ENCODE assay signal across 1 cellular context in the genomic region with DNA sequence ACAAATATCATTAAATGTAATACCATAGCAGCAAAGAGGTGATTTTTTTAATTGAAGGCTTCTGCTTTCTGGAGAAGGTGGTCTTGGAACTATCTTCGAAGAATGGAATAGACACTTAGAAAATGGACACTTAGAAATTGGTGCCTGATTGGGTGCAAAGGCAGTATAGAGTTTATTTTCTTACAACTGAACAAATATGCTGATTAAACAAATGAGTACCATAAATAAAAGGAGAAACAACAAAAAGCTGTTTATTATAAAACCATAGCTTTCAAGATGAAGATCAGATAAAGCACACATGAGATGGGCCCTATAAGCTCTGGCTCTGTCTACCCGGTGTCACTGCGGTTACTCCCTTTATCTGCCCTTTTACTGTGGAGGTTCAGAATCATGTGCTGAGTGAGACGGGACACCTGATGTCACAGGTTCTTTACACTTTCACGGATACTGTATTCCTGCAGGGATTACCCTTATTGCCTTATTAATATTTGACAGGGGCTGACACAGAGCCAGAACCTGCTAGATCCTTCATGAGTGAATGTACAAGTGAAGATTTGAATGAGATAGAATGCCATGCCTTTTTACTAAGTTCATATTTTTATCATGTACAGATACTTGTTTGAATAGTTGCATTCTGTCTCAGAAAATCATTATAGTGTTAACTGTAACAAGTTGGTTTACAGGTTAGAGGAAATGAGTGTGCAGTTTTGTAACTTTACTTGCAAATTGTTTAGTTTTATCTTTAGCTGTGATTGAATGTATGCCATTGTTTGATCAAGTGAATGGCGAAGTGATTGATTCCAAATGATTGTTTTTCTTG.
TF ChIP-seq lines count a peak whose summit lies in the region.

No MANE protein-coding gene starts in this region.

TF ChIP-seq in GM12878, 131 proteins besides CTCF, POLR2A, EP300 and RAD21 (continued from another document):
- TF ChIP-seq POLR2AphosphoS2 (IDR thresholded peaks at IDR 0.05; ENCODE audit: low read depth, low read length) (no peak), FOXK2 (IDR thresholded peaks at IDR 0.05) (no peak), POU2F2 (IDR thresholded peaks at IDR 0.05; ENCODE audit: borderline replicate concordance, low read depth, low read length) (no peak), NR2C2 (IDR thresholded peaks at IDR 0.05; ENCODE audit: borderline replicate concordance, control insufficient read depth, insufficient read length, low read depth) (no peak), ZNF207 (IDR thresholded peaks at IDR 0.05; ENCODE audit: borderline replicate concordance) (no peak), MEF2B (IDR thresholded peaks at IDR 0.05; ENCODE audit: partially characterized antibody, poor library complexity, severe bottlenecking) (no peak), TARDBP (IDR thresholded peaks at IDR 0.05; ENCODE audit: borderline replicate concordance) (no peak), WRNIP1 (IDR thresholded peaks at IDR 0.05; ENCODE audit: borderline replicate concordance, low read depth, low read length) (no peak), MTA2 (IDR thresholded peaks at IDR 0.05; ENCODE audit: low read depth) (no peak), CHD2 (IDR thresholded peaks at IDR 0.05; ENCODE audit: borderline replicate concordance, low read depth, low read length) (no peak)
- TF ChIP-seq, protein P1, sequence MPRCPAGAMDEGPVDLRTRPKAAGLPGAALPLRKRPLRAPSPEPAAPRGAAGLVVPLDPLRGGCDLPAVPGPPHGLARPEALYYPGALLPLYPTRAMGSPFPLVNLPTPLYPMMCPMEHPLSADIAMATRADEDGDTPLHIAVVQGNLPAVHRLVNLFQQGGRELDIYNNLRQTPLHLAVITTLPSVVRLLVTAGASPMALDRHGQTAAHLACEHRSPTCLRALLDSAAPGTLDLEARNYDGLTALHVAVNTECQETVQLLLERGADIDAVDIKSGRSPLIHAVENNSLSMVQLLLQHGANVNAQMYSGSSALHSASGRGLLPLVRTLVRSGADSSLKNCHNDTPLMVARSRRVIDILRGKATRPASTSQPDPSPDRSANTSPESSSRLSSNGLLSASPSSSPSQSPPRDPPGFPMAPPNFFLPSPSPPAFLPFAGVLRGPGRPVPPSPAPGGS (IDR thresholded peaks at IDR 0.05; ENCODE audit: borderline replicate concordance, insufficient read depth, low read depth, low read length, poor library complexity, severe bottlenecking) = no peak
- TF ChIP-seq, protein P2, sequence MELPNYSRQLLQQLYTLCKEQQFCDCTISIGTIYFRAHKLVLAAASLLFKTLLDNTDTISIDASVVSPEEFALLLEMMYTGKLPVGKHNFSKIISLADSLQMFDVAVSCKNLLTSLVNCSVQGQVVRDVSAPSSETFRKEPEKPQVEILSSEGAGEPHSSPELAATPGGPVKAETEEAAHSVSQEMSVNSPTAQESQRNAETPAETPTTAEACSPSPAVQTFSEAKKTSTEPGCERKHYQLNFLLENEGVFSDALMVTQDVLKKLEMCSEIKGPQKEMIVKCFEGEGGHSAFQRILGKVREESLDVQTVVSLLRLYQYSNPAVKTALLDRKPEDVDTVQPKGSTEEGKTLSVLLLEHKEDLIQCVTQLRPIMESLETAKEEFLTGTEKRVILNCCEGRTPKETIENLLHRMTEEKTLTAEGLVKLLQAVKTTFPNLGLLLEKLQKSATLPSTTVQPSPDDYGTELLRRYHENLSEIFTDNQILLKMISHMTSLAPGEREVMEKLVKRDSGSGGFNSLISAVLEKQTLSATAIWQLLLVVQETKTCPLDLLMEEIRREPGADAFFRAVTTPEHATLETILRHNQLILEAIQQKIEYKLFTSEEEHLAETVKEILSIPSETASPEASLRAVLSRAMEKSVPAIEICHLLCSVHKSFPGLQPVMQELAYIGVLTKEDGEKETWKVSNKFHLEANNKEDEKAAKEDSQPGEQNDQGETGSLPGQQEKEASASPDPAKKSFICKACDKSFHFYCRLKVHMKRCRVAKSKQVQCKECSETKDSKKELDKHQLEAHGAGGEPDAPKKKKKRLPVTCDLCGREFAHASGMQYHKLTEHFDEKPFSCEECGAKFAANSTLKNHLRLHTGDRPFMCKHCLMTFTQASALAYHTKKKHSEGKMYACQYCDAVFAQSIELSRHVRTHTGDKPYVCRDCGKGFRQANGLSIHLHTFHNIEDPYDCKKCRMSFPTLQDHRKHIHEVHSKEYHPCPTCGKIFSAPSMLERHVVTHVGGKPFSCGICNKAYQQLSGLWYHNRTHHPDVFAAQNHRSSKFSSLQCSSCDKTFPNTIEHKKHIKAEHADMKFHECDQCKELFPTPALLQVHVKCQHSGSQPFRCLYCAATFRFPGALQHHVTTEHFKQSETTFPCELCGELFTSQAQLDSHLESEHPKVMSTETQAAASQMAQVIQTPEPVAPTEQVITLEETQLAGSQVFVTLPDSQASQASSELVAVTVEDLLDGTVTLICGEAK (IDR thresholded peaks at IDR 0.05; ENCODE audit: borderline replicate concordance) = no peak
- TF ChIP-seq, protein P3, sequence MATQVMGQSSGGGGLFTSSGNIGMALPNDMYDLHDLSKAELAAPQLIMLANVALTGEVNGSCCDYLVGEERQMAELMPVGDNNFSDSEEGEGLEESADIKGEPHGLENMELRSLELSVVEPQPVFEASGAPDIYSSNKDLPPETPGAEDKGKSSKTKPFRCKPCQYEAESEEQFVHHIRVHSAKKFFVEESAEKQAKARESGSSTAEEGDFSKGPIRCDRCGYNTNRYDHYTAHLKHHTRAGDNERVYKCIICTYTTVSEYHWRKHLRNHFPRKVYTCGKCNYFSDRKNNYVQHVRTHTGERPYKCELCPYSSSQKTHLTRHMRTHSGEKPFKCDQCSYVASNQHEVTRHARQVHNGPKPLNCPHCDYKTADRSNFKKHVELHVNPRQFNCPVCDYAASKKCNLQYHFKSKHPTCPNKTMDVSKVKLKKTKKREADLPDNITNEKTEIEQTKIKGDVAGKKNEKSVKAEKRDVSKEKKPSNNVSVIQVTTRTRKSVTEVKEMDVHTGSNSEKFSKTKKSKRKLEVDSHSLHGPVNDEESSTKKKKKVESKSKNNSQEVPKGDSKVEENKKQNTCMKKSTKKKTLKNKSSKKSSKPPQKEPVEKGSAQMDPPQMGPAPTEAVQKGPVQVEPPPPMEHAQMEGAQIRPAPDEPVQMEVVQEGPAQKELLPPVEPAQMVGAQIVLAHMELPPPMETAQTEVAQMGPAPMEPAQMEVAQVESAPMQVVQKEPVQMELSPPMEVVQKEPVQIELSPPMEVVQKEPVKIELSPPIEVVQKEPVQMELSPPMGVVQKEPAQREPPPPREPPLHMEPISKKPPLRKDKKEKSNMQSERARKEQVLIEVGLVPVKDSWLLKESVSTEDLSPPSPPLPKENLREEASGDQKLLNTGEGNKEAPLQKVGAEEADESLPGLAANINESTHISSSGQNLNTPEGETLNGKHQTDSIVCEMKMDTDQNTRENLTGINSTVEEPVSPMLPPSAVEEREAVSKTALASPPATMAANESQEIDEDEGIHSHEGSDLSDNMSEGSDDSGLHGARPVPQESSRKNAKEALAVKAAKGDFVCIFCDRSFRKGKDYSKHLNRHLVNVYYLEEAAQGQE (IDR thresholded peaks at IDR 0.05; ENCODE audit: low read depth, low read length) = no peak
